Comparison of ENCODE assay signal across 8 cellular contexts in genomic region chr7:76445577-76446008, GRCh38. TPM values are rescaled to one million over a fixed set of nuclear protein-coding genes. Genes with fewer than 3 reads are reported as not detected.
DNase-seq lines count a peak whose midpoint lies in the region; ATAC-seq, FAIRE-seq and TF ChIP-seq lines count a peak whose summit lies in the region.
"Not testable (repeated sequence)": the region's sequence is repeated elsewhere in the genome, so short reads cannot be mapped to it uniquely, and the experiment has no call there.

No MANE protein-coding gene starts in this region.

- 0% methylated on average over 4 of the region's 5 CpGs; no CpG with 5 or more reads in 1 of the 2 donors for WGBS in gastroesophageal sphincter (ENCODE audit: low coverage in 1 of 2), 2 donors

- H3K36me3 ChIP-seq in ACC112 (ENCODE audit: insufficient read depth, low read length); gastroesophageal sphincter: not testable (repeated sequence)

- not testable (repeated sequence) for TF ChIP-seq CTCF in gastroesophageal sphincter (IDR thresholded peaks at IDR 0.05); osteocyte (IDR thresholded peaks at IDR 0.05)

- H2AFZ ChIP-seq in ACC112 (ENCODE audit: low read length, unreplicated experiment) = not testable (repeated sequence)

- peak; percentile 98 for FAIRE-seq in RCC 7860 (lab: Jason Lieb, UNC)

- ATAC-seq in GM18519 (IDR thresholded peaks at IDR 0.05; ENCODE audit: low FRiP score, unreplicated experiment) (peak; percentile 87), HG02588 (IDR thresholded peaks at IDR 0.05; ENCODE audit: unreplicated experiment) (peak; percentile 91), gastroesophageal sphincter (peak; percentile 97)

- not testable (repeated sequence) for H3K9me3 Mint-ChIP-seq in activated naive CD8-positive, alpha-beta T cell (ENCODE audit: low read depth); osteocyte (ENCODE audit: unreplicated experiment)

- H3K27ac Mint-ChIP-seq in activated naive CD8-positive, alpha-beta T cell = not testable (repeated sequence)
- peak overlapping the region; percentile 88 for H3K27ac Mint-ChIP-seq in osteocyte (ENCODE audit: unreplicated experiment)

- not testable (repeated sequence) for H3K27me3 ChIP-seq in ACC112 (ENCODE audit: insufficient read depth, low read length); gastroesophageal sphincter

- not testable (repeated sequence) for H3K27me3 Mint-ChIP-seq in activated naive CD8-positive, alpha-beta T cell; osteocyte (ENCODE audit: unreplicated experiment)

- peaks cover 14% of the 10 kb centered on the region for H3K4me1 Mint-ChIP-seq in activated naive CD8-positive, alpha-beta T cell (ENCODE audit: low read depth)
- H3K4me1 Mint-ChIP-seq in osteocyte (ENCODE audit: unreplicated experiment) = not testable (repeated sequence)

- DNase-seq in HT1080 (ENCODE audit: low read depth) = peak; percentile 80
- DNase-seq in RCC 7860 (ENCODE audit: low spot score) = peak; percentile 75
- peak; percentile 49 for DNase-seq in osteocyte (ENCODE audit: extremely low spot score, unreplicated experiment)

- not testable (repeated sequence) for H3K79me2 ChIP-seq in ACC112 (ENCODE audit: control insufficient read depth, insufficient read depth, low read length, unreplicated experiment)

- TF ChIP-seq POLR2A in gastroesophageal sphincter (IDR thresholded peaks at IDR 0.05) = not testable (repeated sequence)

- H3K36me3 Mint-ChIP-seq in activated naive CD8-positive, alpha-beta T cell; osteocyte (ENCODE audit: unreplicated experiment): not testable (repeated sequence)

- not testable (repeated sequence) for TF ChIP-seq EP300 in gastroesophageal sphincter (IDR thresholded peaks at IDR 0.05)

- not testable (repeated sequence) for H3K9me3 ChIP-seq in gastroesophageal sphincter

- not testable (repeated sequence) for H3K4me3 ChIP-seq in ACC112 (ENCODE audit: low read depth, low read length); gastroesophageal sphincter

- H3K27ac ChIP-seq in ACC112 (ENCODE audit: low read depth, low read length) (peak overlapping the region; percentile 66), gastroesophageal sphincter (peak overlapping the region in 2 of 4 donors; percentile 57 to 69)

- not testable (repeated sequence) for H3K4me1 ChIP-seq in ACC112 (ENCODE audit: control insufficient read depth, insufficient read depth, low read length, unreplicated experiment); gastroesophageal sphincter

- peak overlapping the region; percentile 17 for H3K4me3 Mint-ChIP-seq in activated naive CD8-positive, alpha-beta T cell
- H3K4me3 Mint-ChIP-seq in osteocyte (ENCODE audit: unreplicated experiment) = not testable (repeated sequence)

RNA-seq across cellular contexts. Expression of gene DTX2, which starts 15.9 kb away (rescaled TPM):
- 24.4 and 39.6 TPM in 2 replicates for total RNA-seq in HT1080 (2014; rRNA removed; shearing (Covaris generic))
- 34.7 and 40.9 TPM in 2 replicates for polyA plus RNA-seq in HT1080 (2015; cell fraction: cytosol; rRNA removed)
- 52.4 and 53.8 TPM in 2 replicates for polyA plus RNA-seq in HT1080 (2015; cell fraction: nucleus; rRNA removed)
- total RNA-seq in gastroesophageal sphincter (10 to 100 TPM; 15.4 to 28.6 (median 24.8) TPM), osteocyte (29.7 and 32.6 TPM in 2 replicates)

RNA-seq across cellular contexts. Expression of gene ZP3, which starts 20.8 kb away (rescaled TPM):
- total RNA-seq in HT1080 (2014; rRNA removed; shearing (Covaris generic)) = 0.94 and 2.5 TPM in 2 replicates
- polyA plus RNA-seq in HT1080 (2015; cell fraction: cytosol; rRNA removed) = 0.63 and 1.6 TPM in 2 replicates
- not detected in 2 replicates for polyA plus RNA-seq in HT1080 (2015; cell fraction: nucleus; rRNA removed)
- 1 to 10 TPM in 1 of 4 donors, under 1 TPM in 3; 0.20 to 4.7 (median 0.31) TPM for total RNA-seq in gastroesophageal sphincter
- total RNA-seq in osteocyte = 0.51 TPM in 1 of 2 replicates, not detected in the other

RNA-seq across cellular contexts. Expression of gene SSC4D, which starts 36.1 kb away (rescaled TPM):
- 0.23 and 0.73 TPM in 2 replicates for total RNA-seq in HT1080 (2014; rRNA removed; shearing (Covaris generic))
- 0.58 and 0.77 TPM in 2 replicates for polyA plus RNA-seq in HT1080 (2015; cell fraction: cytosol; rRNA removed)
- polyA plus RNA-seq in HT1080 (2015; cell fraction: nucleus; rRNA removed) = 0.29 and 0.57 TPM in 2 replicates
- total RNA-seq in gastroesophageal sphincter = 1 to 10 TPM in 2 of 4 donors, under 1 TPM in 1, not detected in 1; 0.47 to 1.4 (median 1.1) TPM
- 0.31 and 0.89 TPM in 2 replicates for total RNA-seq in osteocyte
